In genomic region chr2:39138837-39139211, GRCh38 we compare ENCODE assay signal across 1 cellular context.
TF ChIP-seq lines count a peak whose summit lies in the region.

No MANE protein-coding gene starts in this region.

TF ChIP-seq in GM12878, 131 proteins besides CTCF, POLR2A, EP300 and RAD21:
- no peak for TF ChIP-seq BRCA1 (IDR thresholded peaks at IDR 0.05; ENCODE audit: low read depth, low read length)
- TF ChIP-seq PBX3 (IDR thresholded peaks at IDR 0.05; ENCODE audit: insufficient replicate concordance, low read depth, low read length), result no peak
- no peak for TF ChIP-seq IKZF1 (conservative IDR thresholded peaks at IDR 0.05)
- TF ChIP-seq ZNF592 (IDR thresholded peaks at IDR 0.05), result no peak
- no peak for TF ChIP-seq PKNOX1 (IDR thresholded peaks at IDR 0.05)
- no peak for TF ChIP-seq YBX1 (IDR thresholded peaks at IDR 0.05)
- no peak for TF ChIP-seq RB1 (IDR thresholded peaks at IDR 0.05; ENCODE audit: borderline replicate concordance)
- TF ChIP-seq FOS (IDR thresholded peaks at IDR 0.05; ENCODE audit: borderline replicate concordance, extremely low read depth, insufficient read length), result no peak
- no peak for TF ChIP-seq FOXM1 (IDR thresholded peaks at IDR 0.05; ENCODE audit: low read depth, low read length)
- no peak for TF ChIP-seq PRDM15 (CRISPR knock-in tag; IDR thresholded peaks at IDR 0.05)
- TF ChIP-seq RBBP5 (conservative IDR thresholded peaks at IDR 0.05), result no peak
- TF ChIP-seq KLF5 (IDR thresholded peaks at IDR 0.05; ENCODE audit: partially characterized antibody), result no peak
- TF ChIP-seq SMAD5 (IDR thresholded peaks at IDR 0.05; ENCODE audit: low read depth), result no peak
- no peak for TF ChIP-seq CUX1 (IDR thresholded peaks at IDR 0.05; ENCODE audit: insufficient replicate concordance, low read depth, low read length)
